In the genomic region with DNA sequence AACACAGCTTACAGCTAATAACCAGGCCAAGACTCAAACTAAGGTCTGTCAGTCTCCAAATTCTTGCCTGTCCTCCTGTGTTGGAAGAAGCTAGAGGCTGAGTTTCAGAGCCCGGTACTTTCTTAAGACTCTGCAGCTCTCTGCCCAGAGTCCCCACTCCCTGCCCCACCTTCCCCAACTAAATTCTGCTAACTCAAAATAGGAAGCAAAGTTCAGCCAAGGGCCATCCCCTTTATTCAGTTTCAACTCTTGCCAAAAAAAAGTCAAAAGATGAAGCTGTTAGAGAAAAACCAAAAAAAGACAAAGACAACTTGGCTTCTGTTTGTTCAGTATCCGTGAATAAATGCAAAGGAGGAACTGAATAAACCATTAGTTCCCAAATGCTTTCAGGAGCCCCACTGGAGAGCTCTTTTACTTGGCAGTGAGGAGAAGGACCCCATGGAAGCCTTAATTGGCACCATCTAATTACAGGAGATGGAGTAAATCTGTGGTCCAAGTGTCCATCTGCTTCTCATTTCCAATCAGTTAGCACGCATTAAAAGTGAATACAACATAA, we compare ENCODE assay signal across 26 cellular contexts.
DNase-seq lines count a peak whose midpoint lies in the region; FAIRE-seq and TF ChIP-seq lines count a peak whose summit lies in the region.
"Had no signal": no experiment of that assay in that cellular context is flagged by ENCODE, and none has a peak within 500 bp of the region (broad histone marks: within the 10 kb centered on the region; RNA-seq: fewer than 3 reads in every experiment).

No MANE protein-coding gene starts in this region.

- no peak overlapping the region for H2AFZ ChIP-seq in endothelial cell of umbilical vein (ENCODE audit: low read depth, low read length)
- H2AFZ ChIP-seq in hepatocyte, result no peak overlapping the region

- H3K4me3 ChIP-seq in endothelial cell of umbilical vein (replicated peaks in 1 of 3; ENCODE audit: insufficient read depth in 1 of 3, low read depth in 1 of 3, low read length in 3 of 3), result no peak overlapping the region
- no peak overlapping the region for H3K4me3 ChIP-seq in hepatocyte
- no peak overlapping the region for H3K4me3 ChIP-seq in SJCRH30
- H3K4me3 ChIP-seq: MG63, sigmoid colon, tibial artery, vagina had no signal

- H3K4me2 ChIP-seq in endothelial cell of umbilical vein (ENCODE audit: insufficient read depth, low read length), result no peak overlapping the region
- H3K4me2 ChIP-seq in hepatocyte, result no peak overlapping the region
- H3K4me2 ChIP-seq: KMS-11 had no signal

- peak; percentile 28 for FAIRE-seq in endothelial cell of umbilical vein (lab: Jason Lieb, UNC)
- FAIRE-seq: GM12892, H54 had no signal

- H3K9me3 ChIP-seq in endothelial cell of umbilical vein (replicated peaks; ENCODE audit: control insufficient read depth, insufficient read depth, low read length) (no peaks in the 10 kb centered on the region), hepatocyte (ENCODE audit: low read depth) (no peaks in the 10 kb centered on the region), SJCRH30 (replicated peaks) (no peaks in the 10 kb centered on the region; the same call in 1 of the 2 replicates)
- H3K9me3 ChIP-seq: MG63, sigmoid colon, tibial artery, vagina had no signal

- DNase-seq in Ammon's horn (ENCODE audit: low spot score), result peak; percentile 58
- peak; percentile 80 for DNase-seq in NCI-H1092 treated with DMSO at 0.1 percent for 48 hours (lab: John Stamatoyannopoulos, UW)
- DNase-seq in endothelial cell of umbilical vein (ENCODE audit: low read depth, low spot score), result no peak
- DNase-seq in hepatocyte (ENCODE audit: low spot score), result peak; percentile 24
- no peak for DNase-seq in SJCRH30
- DNase-seq in central memory CD4-positive, alpha-beta T cell, result no peak
- DNase-seq in HUDEP-2 (lab: John Stamatoyannopoulos, UW; ENCODE audit: unreplicated experiment in 76 of 76), result no peak
- DNase-seq in NCI-H1694 (lab: John Stamatoyannopoulos, UW), result no peak
- DNase-seq: activated CD4-positive, alpha-beta memory T cell treated with anti-CD3 and anti-CD28 coated beads for 36 hours; activated CD4-positive, alpha-beta T cell treated with anti-CD3 and anti-CD28 coated beads for 1 hour; activated CD8-positive, alpha-beta memory T cell treated with anti-CD3 and anti-CD28 coated beads, Interleukin-2, amount 50 U/mL, for 4 hours; activated naive CD4-positive, alpha-beta T cell treated with anti-CD3 and anti-CD28 coated beads, Interleukin-2, amount 10 ng/mL, durations not matched to agents 7 days and 5 days; CD4-positive, alpha-beta memory T cell; EL; MG63; NCI-H1417 treated with DMSO at 0.1 percent for 48 hours; NCI-H2107; OCI-M1; sigmoid colon; stimulated activated CD4-positive, alpha-beta T cell treated with anti-CD3 and anti-CD28 coated beads, Interleukin-4, amount 100 ng/mL, for 1 hour; tibial artery had no signal

- dilution Hi-C loops in endothelial cell of umbilical vein (cut with MboI; ENCODE audit: extremely low pct_ligation_motif_present, low sequenced_read_pairs), result no loop called here

- CTCF ChIA-PET in endothelial cell of umbilical vein (lab: Charles Lee), result interaction anchor here (0.8 to 1.4 kb wide), 2 partner anchors 12 to 17 kb away, joined by 3 to 5 read pairs; no protein-coding TSS in a partner anchor

- intact Hi-C loops in endothelial cell of umbilical vein (cut with micrococcal nuclease), result no loop called here

- H3K9me2 ChIP-seq in hepatocyte (replicated peaks; ENCODE audit: insufficient read depth), result no peaks in the 10 kb centered on the region

- H3K27me3 ChIP-seq in endothelial cell of umbilical vein (ENCODE audit: control insufficient read depth in 2 of 2, insufficient read depth in 2 of 2, low read length in 2 of 2) (no peaks in the 10 kb centered on the region), hepatocyte (no peaks in the 10 kb centered on the region), SJCRH30 (no peaks in the 10 kb centered on the region)
- H3K27me3 ChIP-seq: MG63, sigmoid colon, tibial artery, vagina had no signal

- H4K20me1 ChIP-seq in endothelial cell of umbilical vein (replicated peaks; ENCODE audit: control insufficient read depth, extremely low read depth, insufficient read depth, low read length) (no peaks in the 10 kb centered on the region), hepatocyte (ENCODE audit: insufficient read depth, poor library complexity, severe bottlenecking) (no peaks in the 10 kb centered on the region)

- WGBS in hepatocyte (ENCODE audit: low lambda C conversion rate, missing lambda C conversion rate), result 56% methylated on average over 3 of the region's 3 CpGs

- H3K9ac ChIP-seq in endothelial cell of umbilical vein (replicated peaks; ENCODE audit: extremely low read depth, insufficient read depth, low read length), result no peak overlapping the region
- H3K9ac ChIP-seq: KMS-11 had no signal

- H3K36me3 ChIP-seq in endothelial cell of umbilical vein (ENCODE audit: control insufficient read depth in 2 of 2, extremely low read depth in 1 of 2, insufficient read depth in 2 of 2, low read length in 2 of 2) (no peaks in the 10 kb centered on the region), hepatocyte (replicated peaks; ENCODE audit: insufficient read depth, low read depth) (no peaks in the 10 kb centered on the region), SJCRH30 (no peaks in the 10 kb centered on the region)
- H3K36me3 ChIP-seq: MG63, sigmoid colon, tibial artery, vagina had no signal

- no peak for TF ChIP-seq POLR2A in endothelial cell of umbilical vein (IDR thresholded peaks at IDR 0.05; ENCODE audit: low read depth, low read length)

- no peaks in the 10 kb centered on the region for H3K9me1 ChIP-seq in endothelial cell of umbilical vein (replicated peaks; ENCODE audit: control insufficient read depth, extremely low read depth, insufficient read depth, low read length)

- POLR2A ChIA-PET in endothelial cell of umbilical vein (lab: Charles Lee), result no interaction called here

- H3K27ac ChIP-seq in endothelial cell of umbilical vein (ENCODE audit: insufficient read depth, low read depth, low read length) (no peak overlapping the region), hepatocyte (no peak overlapping the region), SJCRH30 (no peak overlapping the region)
- H3K27ac ChIP-seq: HL-60, KMS-11, tibial artery, vagina had no signal

- no TSS peak for BruUV-seq in endothelial cell of umbilical vein (replicated peaks; lab: Mats Ljungman, UMichigan)

- no peaks in the 10 kb centered on the region for H3K4me1 ChIP-seq in endothelial cell of umbilical vein (ENCODE audit: control insufficient read depth, extremely low read depth, insufficient read depth, low read length)
- H3K4me1 ChIP-seq in hepatocyte (ENCODE audit: insufficient read depth), result peaks cover 12% of the 10 kb centered on the region
- no peaks in the 10 kb centered on the region for H3K4me1 ChIP-seq in SJCRH30

- no peak for TF ChIP-seq CTCF in endothelial cell of umbilical vein (IDR thresholded peaks at IDR 0.05; ENCODE audit: extremely low read depth in 1 of 2, insufficient read depth in 1 of 2, low read depth in 1 of 2, low read length in 2 of 2)
- no peak for TF ChIP-seq CTCF in hepatocyte (IDR thresholded peaks at IDR 0.05; ENCODE audit: poor library complexity)

- H3K79me2 ChIP-seq in endothelial cell of umbilical vein (ENCODE audit: control insufficient read depth, insufficient read depth, low read length) (no peaks in the 10 kb centered on the region), hepatocyte (no peaks in the 10 kb centered on the region)

TF ChIP-seq in endothelial cell of umbilical vein, 7 proteins besides CTCF, POLR2A, EP300 and RAD21:
- TF ChIP-seq FOS (IDR thresholded peaks at IDR 0.05; ENCODE audit: borderline replicate concordance, insufficient read depth, low read length), result no peak
- TF ChIP-seq, protein P1, sequence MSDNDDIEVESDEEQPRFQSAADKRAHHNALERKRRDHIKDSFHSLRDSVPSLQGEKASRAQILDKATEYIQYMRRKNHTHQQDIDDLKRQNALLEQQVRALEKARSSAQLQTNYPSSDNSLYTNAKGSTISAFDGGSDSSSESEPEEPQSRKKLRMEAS (IDR thresholded peaks at IDR 0.05; ENCODE audit: insufficient read depth, insufficient read length), result no peak
- TF ChIP-seq EZH2 (IDR thresholded peaks at IDR 0.05; ENCODE audit: borderline replicate concordance, low read depth, low read length, severe bottlenecking), result no peak
- TF ChIP-seq POLR2AphosphoS5 (IDR thresholded peaks at IDR 0.05; ENCODE audit: insufficient read depth, low read depth, low read length), result no peak
- no peak for TF ChIP-seq GATA2 (IDR thresholded peaks at IDR 0.05; ENCODE audit: insufficient read depth, insufficient read length, low read depth, low read length)
- TF ChIP-seq JUN (IDR thresholded peaks at IDR 0.05; ENCODE audit: borderline replicate concordance, insufficient read depth, insufficient read length, low read depth), result no peak

Comparison
In these comparisons a context has a peak if more than half of its experiments do, and no peak if none do; other contexts are left out.
1. DNase-seq: peak in Ammon's horn (single experiment), NCI-H1092 treated with DMSO at 0.1 percent for 48 hours (single experiment) and hepatocyte (single experiment); none in endothelial cell of umbilical vein (single experiment), SJCRH30 (0 of 2), central memory CD4-positive, alpha-beta T cell (single experiment), HUDEP-2 (0 of 76) and NCI-H1694 (single experiment).